Comparison of ENCODE assay signal across 11 cellular contexts in the genomic region with DNA sequence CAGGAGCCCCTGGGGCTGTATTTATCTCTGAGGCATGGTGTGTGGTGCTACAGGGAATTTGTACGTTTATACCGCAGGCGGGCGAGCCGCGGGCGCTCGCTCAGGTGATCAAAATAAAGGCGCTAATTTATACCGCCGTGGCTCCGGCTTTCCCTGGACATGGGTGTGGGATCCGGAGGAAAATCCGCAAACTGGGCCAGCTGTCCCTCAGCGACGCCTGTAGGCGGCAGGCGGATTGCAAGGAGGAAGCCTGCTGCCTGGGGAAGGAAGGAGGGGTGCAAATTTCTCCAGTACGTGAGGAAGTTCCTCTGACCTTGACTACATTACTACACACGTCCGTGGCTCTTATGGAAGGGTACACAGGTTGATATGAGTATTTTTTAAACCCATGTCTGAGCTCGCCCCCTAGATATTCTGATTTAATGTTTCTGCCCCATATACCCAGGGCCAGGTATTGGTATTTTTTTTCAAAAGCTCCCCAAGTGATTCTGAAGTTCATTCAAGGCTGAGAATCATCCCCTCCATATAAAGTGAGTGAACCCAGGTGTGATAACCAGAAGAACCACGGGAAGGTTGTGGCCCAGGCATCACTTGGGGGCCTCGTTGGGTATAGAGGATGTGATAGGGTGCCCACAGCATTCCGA. TPM values are rescaled to one million over a fixed set of nuclear protein-coding genes. Genes with fewer than 3 reads are reported as not detected.
DNase-seq lines count a peak whose midpoint lies in the region; ATAC-seq and TF ChIP-seq lines count a peak whose summit lies in the region.
"Had no signal": no experiment of that assay in that cellular context is flagged by ENCODE, and none has a peak within 500 bp of the region (broad histone marks: within the 10 kb centered on the region; RNA-seq: fewer than 3 reads in every experiment).

No MANE protein-coding gene starts in this region.

- no peaks in the 10 kb centered on the region for H3K9me3 Mint-ChIP-seq in activated CD4-positive, alpha-beta T cell treated with anti-CD3 and anti-CD28 coated beads for 36 hours (ENCODE audit: low read depth)

- H3K27me3 Mint-ChIP-seq in activated CD4-positive, alpha-beta T cell treated with anti-CD3 and anti-CD28 coated beads for 36 hours: peaks cover 40% of the 10 kb centered on the region

- H3K4me3 ChIP-seq in fibroblast of pulmonary artery (replicated peaks; ENCODE audit: low read depth, low read length) (no peak overlapping the region), skeletal muscle cell (ENCODE audit: low read depth, low read length) (peak overlapping the region; percentile 60)
- H3K4me3 ChIP-seq: colonic mucosa had no signal

- TF ChIP-seq CTCF in fibroblast of pulmonary artery (IDR thresholded peaks at IDR 0.05; ENCODE audit: low read length, missing control alignments): peak; percentile 45

- no peak overlapping the region for H3K4me3 Mint-ChIP-seq in activated CD4-positive, alpha-beta T cell treated with anti-CD3 and anti-CD28 coated beads for 36 hours
- H3K4me3 Mint-ChIP-seq: IgD-negative memory B cell had no signal

- no peak overlapping the region for H3K27ac Mint-ChIP-seq in activated CD4-positive, alpha-beta T cell treated with anti-CD3 and anti-CD28 coated beads for 36 hours
- H3K27ac Mint-ChIP-seq: CD14-positive monocyte, IgD-negative memory B cell had no signal

- no peak for ATAC-seq in activated CD4-positive, alpha-beta T cell treated with anti-CD3 and anti-CD28 coated beads for 36 hours
- no peak for ATAC-seq in HG03571 (IDR thresholded peaks at IDR 0.05; ENCODE audit: unreplicated experiment)

- intact Hi-C loops in activated CD4-positive, alpha-beta T cell treated with anti-CD3 and anti-CD28 coated beads for 36 hours (cut with DNase I, micrococcal nuclease): no loop called here

- peak; percentile 74 for DNase-seq in NCI-H82 (lab: John Stamatoyannopoulos, UW)
- no peak for DNase-seq in NCI-H82 treated with DMSO at 0.1 percent for 48 hours (lab: John Stamatoyannopoulos, UW; ENCODE audit: unreplicated experiment)
- peak; percentile 84 for DNase-seq in NCI-H748 (lab: John Stamatoyannopoulos, UW; ENCODE audit: unreplicated experiment)
- DNase-seq in fibroblast of pulmonary artery (ENCODE audit: low read depth): peak; percentile 21
- DNase-seq in skeletal muscle cell (ENCODE audit: low read depth): no peak
- DNase-seq in globus pallidus (ENCODE audit: low spot score): no peak
- DNase-seq in activated CD4-positive, alpha-beta T cell treated with anti-CD3 and anti-CD28 coated beads for 36 hours: no peak
- DNase-seq: colonic mucosa had no signal

- CTCF ChIA-PET in activated CD4-positive, alpha-beta T cell treated with anti-CD3 and anti-CD28 coated beads for 36 hours (lab: Charles Lee): no interaction called here

- no peaks in the 10 kb centered on the region for H3K4me1 Mint-ChIP-seq in activated CD4-positive, alpha-beta T cell treated with anti-CD3 and anti-CD28 coated beads for 36 hours
- H3K4me1 Mint-ChIP-seq: CD14-positive monocyte, IgD-negative memory B cell had no signal

- no peaks in the 10 kb centered on the region for H3K36me3 Mint-ChIP-seq in activated CD4-positive, alpha-beta T cell treated with anti-CD3 and anti-CD28 coated beads for 36 hours (ENCODE audit: low read depth)
- H3K36me3 Mint-ChIP-seq: CD14-positive monocyte, IgD-negative memory B cell had no signal

- POLR2A ChIA-PET in activated CD4-positive, alpha-beta T cell treated with anti-CD3 and anti-CD28 coated beads for 36 hours (lab: Charles Lee): interaction anchor here (0.6 kb wide), 1 partner anchor 259 kb away, joined by 3 read pairs; no protein-coding TSS in a partner anchor

RNA-seq across cellular contexts. Expression of gene MYOD1, which starts 2.8 kb away (rescaled TPM):
- total RNA-seq in activated CD4-positive, alpha-beta T cell treated with anti-CD3 and anti-CD28 coated beads for 36 hours: not detected
- total RNA-seq: colonic mucosa had no signal

RNA-seq across cellular contexts. Expression of gene KCNC1, which starts 12.5 kb away (rescaled TPM):
- total RNA-seq in activated CD4-positive, alpha-beta T cell treated with anti-CD3 and anti-CD28 coated beads for 36 hours: not detected

Comparison
In these comparisons a context has a peak if more than half of its experiments do, and no peak if none do; other contexts are left out.
1. DNase-seq: peak in NCI-H82 (single experiment), NCI-H748 (single experiment) and fibroblast of pulmonary artery (single experiment); none in NCI-H82 treated with DMSO at 0.1 percent for 48 hours (single experiment), skeletal muscle cell (single experiment), globus pallidus (single experiment) and activated CD4-positive, alpha-beta T cell treated with anti-CD3 and anti-CD28 coated beads for 36 hours (single experiment).